21 cellular contexts compared by ENCODE assay signal in genomic region chr2:216865658-216866057, GRCh38. TPM values are rescaled to one million over a fixed set of nuclear protein-coding genes. Genes with fewer than 3 reads are reported as not detected.
DNase-seq lines count a peak whose midpoint lies in the region; ATAC-seq and TF ChIP-seq lines count a peak whose summit lies in the region.
"Had no signal": no experiment of that assay in that cellular context is flagged by ENCODE, and none has a peak within 500 bp of the region (broad histone marks: within the 10 kb centered on the region; RNA-seq: fewer than 3 reads in every experiment).

No MANE protein-coding gene starts in this region.

- WGBS in GM23248 (ENCODE audit: low coverage in 1 of 2, low lambda C conversion rate in 2 of 2, missing lambda C conversion rate in 2 of 2), 2 experiments: 52 to 58% methylated on average over 3 of the region's 3 CpGs

- H3K9me2 ChIP-seq in GM23248 (ENCODE audit: insufficient read depth): no peaks in the 10 kb centered on the region

- no peak overlapping the region for H3K4me3 Mint-ChIP-seq in activated CD8-positive, alpha-beta T cell treated with anti-CD3 and anti-CD28 coated beads, Interleukin-2, amount 10 ng/mL, durations not matched to agents 7 days and 5 days
- H3K4me3 Mint-ChIP-seq in activated CD8-positive, alpha-beta T cell treated with anti-CD3 and anti-CD28 coated beads for 36 hours: no peak overlapping the region
- no peak overlapping the region for H3K4me3 Mint-ChIP-seq in natural killer cell
- H3K4me3 Mint-ChIP-seq: CD4-positive, alpha-beta T cell; HFFc6; IgD-negative memory B cell had no signal

- POLR2A ChIA-PET in activated CD8-positive, alpha-beta T cell treated with anti-CD3 and anti-CD28 coated beads, Interleukin-2, amount 10 ng/mL, durations not matched to agents 7 days and 5 days (lab: Charles Lee): no interaction called here
- POLR2A ChIA-PET in activated CD8-positive, alpha-beta T cell treated with anti-CD3 and anti-CD28 coated beads for 36 hours (lab: Charles Lee): no interaction called here

- no peaks in the 10 kb centered on the region for H3F3A ChIP-seq in GM23248 (ENCODE audit: insufficient read depth)

- no peak for TF ChIP-seq CTCF in activated CD8-positive, alpha-beta T cell treated with anti-CD3 and anti-CD28 coated beads for 36 hours (IDR thresholded peaks at IDR 0.05)
- TF ChIP-seq CTCF in natural killer cell (IDR thresholded peaks at IDR 0.05): no peak

- no peak overlapping the region for H2AFZ ChIP-seq in GM23248

- no peak for DNase-seq in activated CD8-positive, alpha-beta T cell treated with anti-CD3 and anti-CD28 coated beads, Interleukin-2, amount 10 ng/mL, durations not matched to agents 7 days and 5 days
- DNase-seq in activated CD8-positive, alpha-beta T cell treated with anti-CD3 and anti-CD28 coated beads for 36 hours: no peak
- DNase-seq in GM23248: peak; percentile 59
- no peak for DNase-seq in natural killer cell
- DNase-seq in NCI-H524 treated with DMSO at 0.1 percent for 48 hours (lab: John Stamatoyannopoulos, UW): no peak
- DNase-seq in MV-4-11 (lab: John Stamatoyannopoulos, UW): no peak
- DNase-seq: 8988T; AML-193; Caco-2; CD4-positive, alpha-beta T cell; GOT3; H7; HFFc6 had no signal

- H3K9me3 Mint-ChIP-seq in activated CD8-positive, alpha-beta T cell treated with anti-CD3 and anti-CD28 coated beads, Interleukin-2, amount 10 ng/mL, durations not matched to agents 7 days and 5 days (ENCODE audit: insufficient read depth): no peaks in the 10 kb centered on the region
- no peaks in the 10 kb centered on the region for H3K9me3 Mint-ChIP-seq in activated CD8-positive, alpha-beta T cell treated with anti-CD3 and anti-CD28 coated beads for 36 hours
- H3K9me3 Mint-ChIP-seq in natural killer cell: peaks cover 0 to 2% of the 10 kb centered on the region in 2 donors
- H3K9me3 Mint-ChIP-seq: CD4-positive, alpha-beta T cell; HFFc6 had no signal

- CTCF ChIA-PET in activated CD8-positive, alpha-beta T cell treated with anti-CD3 and anti-CD28 coated beads, Interleukin-2, amount 10 ng/mL, durations not matched to agents 7 days and 5 days (lab: Charles Lee): no interaction called here
- CTCF ChIA-PET in activated CD8-positive, alpha-beta T cell treated with anti-CD3 and anti-CD28 coated beads for 36 hours (lab: Charles Lee): no interaction called here

- no peaks in the 10 kb centered on the region for H3K9me3 ChIP-seq in GM23248 (ENCODE audit: low read depth)
- H3K9me3 ChIP-seq: Caco-2 had no signal

- H3K4me3 ChIP-seq in GM23248: no peak overlapping the region

- in situ Hi-C loops in GM23248 (cut with MboI): no loop called here

- ATAC-seq in activated CD8-positive, alpha-beta T cell treated with anti-CD3 and anti-CD28 coated beads, Interleukin-2, amount 10 ng/mL, durations not matched to agents 7 days and 5 days: no peak
- no peak for ATAC-seq in activated CD8-positive, alpha-beta T cell treated with anti-CD3 and anti-CD28 coated beads for 36 hours
- ATAC-seq in natural killer cell: no peak
- ATAC-seq in GM18502 (IDR thresholded peaks at IDR 0.05; ENCODE audit: poor library complexity, unreplicated experiment): no peak
- ATAC-seq: HCT116, HepG2 had no signal

- no peaks in the 10 kb centered on the region for H4K20me1 ChIP-seq in GM23248 (ENCODE audit: insufficient read depth)

- H3K27ac Mint-ChIP-seq in activated CD8-positive, alpha-beta T cell treated with anti-CD3 and anti-CD28 coated beads, Interleukin-2, amount 10 ng/mL, durations not matched to agents 7 days and 5 days: peak overlapping the region; percentile 62
- H3K27ac Mint-ChIP-seq in activated CD8-positive, alpha-beta T cell treated with anti-CD3 and anti-CD28 coated beads for 36 hours: no peak overlapping the region
- peak overlapping the region; percentile 68 to 72 for H3K27ac Mint-ChIP-seq in natural killer cell
- H3K27ac Mint-ChIP-seq: CD4-positive, alpha-beta T cell; HFFc6; IgD-negative memory B cell had no signal

- peaks cover 40% of the 10 kb centered on the region for H3K4me1 Mint-ChIP-seq in activated CD8-positive, alpha-beta T cell treated with anti-CD3 and anti-CD28 coated beads, Interleukin-2, amount 10 ng/mL, durations not matched to agents 7 days and 5 days (ENCODE audit: low read depth)
- peaks cover 18% of the 10 kb centered on the region for H3K4me1 Mint-ChIP-seq in activated CD8-positive, alpha-beta T cell treated with anti-CD3 and anti-CD28 coated beads for 36 hours (ENCODE audit: low read depth)
- peaks cover 41 to 44% of the 10 kb centered on the region in 2 donors for H3K4me1 Mint-ChIP-seq in natural killer cell
- H3K4me1 Mint-ChIP-seq: IgD-negative memory B cell had no signal

- peaks cover 9% of the 10 kb centered on the region for H3K27me3 Mint-ChIP-seq in activated CD8-positive, alpha-beta T cell treated with anti-CD3 and anti-CD28 coated beads, Interleukin-2, amount 10 ng/mL, durations not matched to agents 7 days and 5 days (ENCODE audit: low read depth)
- peaks cover 5% of the 10 kb centered on the region for H3K27me3 Mint-ChIP-seq in activated CD8-positive, alpha-beta T cell treated with anti-CD3 and anti-CD28 coated beads for 36 hours
- peaks cover 0 to 2% of the 10 kb centered on the region in 2 donors for H3K27me3 Mint-ChIP-seq in natural killer cell (ENCODE audit: low read depth in 2 of 2)
- H3K27me3 Mint-ChIP-seq: CD4-positive, alpha-beta T cell had no signal

- no peaks in the 10 kb centered on the region for H3K36me3 ChIP-seq in GM23248 (ENCODE audit: low read depth)

- H3K27me3 ChIP-seq in GM23248 (replicated peaks; ENCODE audit: insufficient read depth): no peaks in the 10 kb centered on the region

- H3K4me2 ChIP-seq in GM23248 (ENCODE audit: unreplicated experiment): no peak overlapping the region

- intact Hi-C loops in activated CD8-positive, alpha-beta T cell treated with anti-CD3 and anti-CD28 coated beads for 36 hours (cut with micrococcal nuclease): no loop called here
- intact Hi-C loops in natural killer cell (cut with micrococcal nuclease): no loop called here

- H3K4me1 ChIP-seq in GM23248 (ENCODE audit: insufficient read depth): no peaks in the 10 kb centered on the region

- no peak overlapping the region for H3K9ac ChIP-seq in GM23248

- no peak overlapping the region for H3K27ac ChIP-seq in GM23248
- H3K27ac ChIP-seq: C4-2B had no signal

- H3K79me2 ChIP-seq in GM23248 (ENCODE audit: insufficient read depth): no peaks in the 10 kb centered on the region

- H3K36me3 Mint-ChIP-seq in activated CD8-positive, alpha-beta T cell treated with anti-CD3 and anti-CD28 coated beads, Interleukin-2, amount 10 ng/mL, durations not matched to agents 7 days and 5 days (ENCODE audit: low read depth): peaks cover 8% of the 10 kb centered on the region
- H3K36me3 Mint-ChIP-seq in activated CD8-positive, alpha-beta T cell treated with anti-CD3 and anti-CD28 coated beads for 36 hours (ENCODE audit: low read depth): no peaks in the 10 kb centered on the region
- no peaks in the 10 kb centered on the region for H3K36me3 Mint-ChIP-seq in natural killer cell
- H3K36me3 Mint-ChIP-seq: IgD-negative memory B cell had no signal

RNA-seq across cellular contexts. Expression of gene TNP1, which starts 5.8 kb away (rescaled TPM):
- not detected for total RNA-seq in activated CD8-positive, alpha-beta T cell treated with anti-CD3 and anti-CD28 coated beads, Interleukin-2, amount 10 ng/mL, durations not matched to agents 7 days and 5 days
- not detected for total RNA-seq in activated CD8-positive, alpha-beta T cell treated with anti-CD3 and anti-CD28 coated beads for 36 hours
- not detected in 2 replicates for total RNA-seq in GM23248 (2014; rRNA removed; shearing (Covaris generic))
- polyA plus RNA-seq in GM23248 (2016; fragmentation: Nextera tagmentation; extraction: Ambion mirVana): not detected in 2 replicates
- total RNA-seq in natural killer cell: not detected
- total RNA-seq: A673; Caco-2; CD4-positive, alpha-beta T cell; H7; HepG2; HFFc6 had no signal
- polyA plus RNA-seq: AG04450, BJ, HepG2, IgD-negative memory B cell had no signal
